ENCODE assay signal across 23 cellular contexts in the genomic region with DNA sequence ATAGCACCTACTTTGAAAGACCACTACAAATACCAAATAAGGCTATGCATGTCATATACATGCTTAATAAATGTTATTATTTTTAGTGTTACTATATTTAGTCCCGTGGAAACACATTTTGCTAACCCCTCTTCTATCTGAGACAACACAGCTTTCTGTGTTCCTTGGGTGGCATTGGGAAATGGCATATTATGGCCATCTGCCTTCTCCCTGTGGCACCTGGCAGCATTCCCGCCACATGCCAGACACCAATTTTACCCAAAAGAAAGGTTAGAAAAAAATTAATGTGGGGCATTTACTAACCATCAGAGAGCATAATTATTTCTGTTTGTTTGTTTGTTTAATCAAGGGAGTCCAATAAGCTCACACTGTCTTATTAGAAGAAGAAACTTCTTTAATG.
"Had no signal": no experiment of that assay in that cellular context is flagged by ENCODE, and none has a peak within 500 bp of the region (broad histone marks: within the 10 kb centered on the region; RNA-seq: fewer than 3 reads in every experiment).

No MANE protein-coding gene starts in this region.

- H3K9me3 ChIP-seq: gastrocnemius medialis, left lung, mucosa of descending colon, psoas muscle, sigmoid colon, stomach, thyroid gland had no signal

- H3K36me3 ChIP-seq: gastrocnemius medialis, left lung, neural progenitor cell, sigmoid colon, stomach, thyroid gland had no signal

- H3K27ac ChIP-seq: epithelial cell of prostate, gastrocnemius medialis, left lung, neural progenitor cell, psoas muscle, sigmoid colon, stomach, thyroid gland had no signal

- DNase-seq: effector CD8-positive, alpha-beta T cell; endodermal cell; foreskin fibroblast; gastrocnemius medialis; head of caudate nucleus; kidney; left cardiac atrium; left lung; mesenchymal stem cell; mucosa of descending colon; naive thymus-derived CD4-positive, alpha-beta T cell; psoas muscle; right cardiac atrium; sigmoid colon; stimulated activated CD4-positive, alpha-beta T cell treated with anti-CD3 and anti-CD28 coated beads, Interleukin-2, amount 100 ng/mL, for 24 hours; stimulated activated CD4-positive, alpha-beta T cell treated with anti-CD3 and anti-CD28 coated beads, Interleukin-4, amount 100 ng/mL, for 24 hours; stimulated activated naive CD4-positive, alpha-beta T cell treated with Interleukin-2 at 50 U/mL for 16 hours; stomach; thyroid gland; trophoblast cell had no signal

- H3K4me3 ChIP-seq: dorsolateral prefrontal cortex, gastrocnemius medialis, left lung, mucosa of descending colon, neural progenitor cell, psoas muscle, sigmoid colon, stomach, thyroid gland had no signal

- H3K4me2 ChIP-seq: neural progenitor cell had no signal

- H3K27me3 ChIP-seq: dorsolateral prefrontal cortex, gastrocnemius medialis, left lung, neural progenitor cell, sigmoid colon, stomach, thyroid gland had no signal

- H3K4me1 ChIP-seq: gastrocnemius medialis, left lung, psoas muscle, sigmoid colon, stomach, thyroid gland had no signal

- H2AFZ ChIP-seq: neural progenitor cell had no signal
